Comparison of ENCODE assay signal across 12 cellular contexts in the genomic region with DNA sequence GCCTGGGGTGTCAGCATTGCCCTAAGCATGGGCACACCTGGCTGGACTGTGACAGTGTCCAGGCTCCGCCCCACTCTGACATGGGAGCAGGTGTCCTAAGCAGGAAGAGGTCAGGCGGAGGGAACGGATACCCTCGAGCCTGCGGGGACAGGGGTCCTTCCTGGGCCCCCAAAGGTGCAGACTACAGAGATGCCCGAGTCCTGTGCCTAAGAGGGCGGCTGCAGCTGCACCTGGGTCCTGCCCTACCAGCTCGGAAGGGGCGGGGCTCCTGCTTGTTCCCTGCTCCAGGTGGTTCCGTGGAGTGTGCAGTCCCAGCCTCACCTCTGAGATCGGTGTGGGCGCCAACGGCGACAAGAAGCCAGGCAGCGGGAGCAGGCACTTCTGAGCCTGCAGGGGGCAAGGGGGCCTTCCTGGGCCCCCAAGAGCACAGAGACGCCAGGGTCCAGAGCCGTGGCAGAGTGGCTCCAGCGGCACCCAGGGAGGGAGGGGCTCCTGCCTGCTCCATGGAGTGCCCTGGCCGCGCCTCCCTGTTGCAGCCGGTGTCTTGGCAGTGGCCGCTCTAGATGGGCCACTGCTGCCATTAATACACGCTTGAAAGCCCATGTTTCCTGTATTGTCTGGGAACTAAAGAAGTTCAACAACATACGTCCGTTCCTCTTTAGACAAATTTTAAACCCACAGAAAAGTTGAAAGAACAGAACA.
DNase-seq lines count a peak whose midpoint lies in the region; FAIRE-seq and TF ChIP-seq lines count a peak whose summit lies in the region.
"Had no signal": no experiment of that assay in that cellular context is flagged by ENCODE, and none has a peak within 500 bp of the region (broad histone marks: within the 10 kb centered on the region; RNA-seq: fewer than 3 reads in every experiment).

No MANE protein-coding gene starts in this region.

- peaks cover 0 to 7% (median 0%) of the 10 kb centered on the region in 3 donors for H3K27me3 ChIP-seq in stomach

- H3K4me1 ChIP-seq in stomach = peaks cover 0 to 13% (median 6%) of the 10 kb centered on the region in 4 donors
- H3K4me1 ChIP-seq: A549 had no signal

- DNase-seq in NCI-H1417 (lab: John Stamatoyannopoulos, UW) (peak; percentile 74 to 92 (median 90)), NCI-H1417 treated with DMSO at 0.1 percent for 48 hours (lab: John Stamatoyannopoulos, UW) (no peak), NCI-H69 (lab: John Stamatoyannopoulos, UW) (peak; percentile 92), iPS-NIHi7 (ENCODE audit: extremely low spot score) (peak; percentile 41), stomach (peak; percentile 47), OCI-M1 (lab: John Stamatoyannopoulos, UW) (no peak), NCI-H82 treated with DMSO at 0.1 percent for 48 hours (lab: John Stamatoyannopoulos, UW; ENCODE audit: unreplicated experiment) (no peak), RCC 7860 (ENCODE audit: low spot score) (no peak)
- DNase-seq: activated CD8-positive, alpha-beta memory T cell treated with anti-CD3 and anti-CD28 coated beads, Interleukin-2, amount 50 U/mL, for 48 hours; immature natural killer cell had no signal

- no peak for TF ChIP-seq EP300 in stomach (IDR thresholded peaks at IDR 0.05)

- 28 to 57% (median 40%) methylated on average over 19 to 25 of the region's 25 CpGs for WGBS in stomach, 5 donors

- no peak for TF ChIP-seq CTCF in stomach (IDR thresholded peaks at IDR 0.05)

- no peak for TF ChIP-seq POLR2A in stomach (IDR thresholded peaks at IDR 0.05)

- no peaks in the 10 kb centered on the region for H3K9me3 ChIP-seq in stomach
- H3K9me3 ChIP-seq: A549, thoracic aorta had no signal

- no peak for FAIRE-seq in RCC 7860 (lab: Jason Lieb, UNC)
- FAIRE-seq: A549 had no signal

- peak overlapping the region; percentile 28 to 46 (median 40) for H3K4me3 ChIP-seq in stomach
- H3K4me3 ChIP-seq: A549, thoracic aorta had no signal

- intact Hi-C loops in stomach (cut with DNase I; ENCODE audit: low total_unique reads) = no loop called here

- no peaks in the 10 kb centered on the region for H3K36me3 ChIP-seq in stomach
- H3K36me3 ChIP-seq: thoracic aorta had no signal

- peak overlapping the region in 2 of 5 donors; percentile 23 to 55 for H3K27ac ChIP-seq in stomach
- H3K27ac ChIP-seq: A549, thoracic aorta had no signal

Comparison
In these comparisons a context has a peak if more than half of its experiments do, and no peak if none do; other contexts are left out.
1. DNase-seq: peak in NCI-H1417 (3 of 3), NCI-H69 (single experiment), iPS-NIHi7 (single experiment) and stomach (single experiment); none in NCI-H1417 treated with DMSO at 0.1 percent for 48 hours (single experiment), OCI-M1 (single experiment), NCI-H82 treated with DMSO at 0.1 percent for 48 hours (single experiment) and RCC 7860 (single experiment).